Comparison of ENCODE assay signal across 8 cellular contexts in genomic region chr11:9460322-9461067, GRCh38. TPM values are rescaled to one million over a fixed set of nuclear protein-coding genes. Genes with fewer than 3 reads are reported as not detected.
A peak's percentile ranks its signal among the peaks of the same experiment; 100 is the strongest.
DNase-seq lines count a peak whose midpoint lies in the region; ATAC-seq lines count a peak whose summit lies in the region.

Gene ZNF143 (plus strand): TSS chr11:9461012. CDS start chr11:9471309, 10,297 bp downstream.

- no peaks in the 10 kb centered on the region for H3K36me3 ChIP-seq in BLaER1

- peaks cover 28% of the 10 kb centered on the region for H3K4me1 ChIP-seq in BLaER1

- H3K9me3 Mint-ChIP-seq in activated CD4-positive, alpha-beta T cell treated with anti-CD3 and anti-CD28 coated beads, Interleukin-2, amount 10 ng/mL, durations not matched to agents 7 days and 5 days, result peaks cover 2% of the 10 kb centered on the region

- POLR2A ChIA-PET in activated CD4-positive, alpha-beta T cell treated with anti-CD3 and anti-CD28 coated beads, Interleukin-2, amount 10 ng/mL, durations not matched to agents 7 days and 5 days (lab: Charles Lee), result interaction anchor here (0.7 to 1.4 kb wide), 6 partner anchors 14 to 154 kb away, joined by 3 to 6 read pairs (median 4); partner anchors contain the start of genes IPO7 and WEE1

- ATAC-seq in GM19328 (IDR thresholded peaks at IDR 0.05; ENCODE audit: unreplicated experiment) (peak; percentile 85), HG03520 (IDR thresholded peaks at IDR 0.05; ENCODE audit: unreplicated experiment) (peak; percentile 80), left colon (peak; percentile 87)

- DNase-seq in NCI-H69 (lab: John Stamatoyannopoulos, UW) (peak; percentile 100), cortex of kidney (lab: John Stamatoyannopoulos, UW) (peak; percentile 83), left colon (peak; percentile 100)
- peak; percentile 100 for DNase-seq in activated CD4-positive, alpha-beta T cell treated with anti-CD3 and anti-CD28 coated beads, Interleukin-2, amount 10 ng/mL, durations not matched to agents 7 days and 5 days
- DNase-seq in stimulated activated CD4-positive, alpha-beta T cell treated with anti-CD3 and anti-CD28 coated beads, Interleukin-1b, Interleukin-23, amount 100 ng/mL, for 48 hours, result peak; percentile 100

- CTCF ChIA-PET in activated CD4-positive, alpha-beta T cell treated with anti-CD3 and anti-CD28 coated beads, Interleukin-2, amount 10 ng/mL, durations not matched to agents 7 days and 5 days (lab: Charles Lee), result interaction anchor here (0.6 to 2.2 kb wide), 9 partner anchors 9 to 460 kb away, joined by 3 to 6 read pairs (median 3); partner anchors contain the start of gene WEE1

- H4K20me1 ChIP-seq in BLaER1, result no peaks in the 10 kb centered on the region

- peak within 1 kb of the TSS; percentile 98 for H3K27ac Mint-ChIP-seq in activated CD4-positive, alpha-beta T cell treated with anti-CD3 and anti-CD28 coated beads, Interleukin-2, amount 10 ng/mL, durations not matched to agents 7 days and 5 days

- H3K27me3 ChIP-seq in BLaER1, result no peaks in the 10 kb centered on the region

- peaks cover 36% of the 10 kb centered on the region for H3K4me1 Mint-ChIP-seq in activated CD4-positive, alpha-beta T cell treated with anti-CD3 and anti-CD28 coated beads, Interleukin-2, amount 10 ng/mL, durations not matched to agents 7 days and 5 days

- H3K27ac ChIP-seq in BLaER1, result peak within 1 kb of the TSS; percentile 100

- H3K9ac ChIP-seq in BLaER1, result peak within 1 kb of the TSS; percentile 100

- no peaks in the 10 kb centered on the region for H3K9me3 ChIP-seq in BLaER1

- peaks cover 19% of the 10 kb centered on the region for H3K36me3 Mint-ChIP-seq in activated CD4-positive, alpha-beta T cell treated with anti-CD3 and anti-CD28 coated beads, Interleukin-2, amount 10 ng/mL, durations not matched to agents 7 days and 5 days (ENCODE audit: low read depth)

- peak within 1 kb of the TSS; percentile 94 for H3K4me3 Mint-ChIP-seq in activated CD4-positive, alpha-beta T cell treated with anti-CD3 and anti-CD28 coated beads, Interleukin-2, amount 10 ng/mL, durations not matched to agents 7 days and 5 days

- H3K4me2 ChIP-seq in BLaER1, result peak within 1 kb of the TSS; percentile 89

- peak within 1 kb of the TSS; percentile 91 for H3K4me3 ChIP-seq in BLaER1

- intact Hi-C loops in left colon (cut with DNase I, micrococcal nuclease), result no loop called here

- H3K27me3 Mint-ChIP-seq in activated CD4-positive, alpha-beta T cell treated with anti-CD3 and anti-CD28 coated beads, Interleukin-2, amount 10 ng/mL, durations not matched to agents 7 days and 5 days, result no peaks in the 10 kb centered on the region

RNA-seq across cellular contexts. Expression of gene ZNF143, which starts in this region (rescaled TPM):
- total RNA-seq in activated CD4-positive, alpha-beta T cell treated with anti-CD3 and anti-CD28 coated beads, Interleukin-2, amount 10 ng/mL, durations not matched to agents 7 days and 5 days, result 10 to 100 TPM; 32.1 to 33.2 TPM
- total RNA-seq in left colon, result 10 to 100 TPM; 23.5 to 26.4 TPM

Comparison
In these comparisons a context has a peak if more than half of its experiments do, and no peak if none do; other contexts are left out.
1. Peak in every context shown above with its lines: DNase-seq, ATAC-seq, H3K4me3 ChIP-seq and H3K27ac ChIP-seq.